31 cellular contexts compared by ENCODE assay signal in the genomic region with DNA sequence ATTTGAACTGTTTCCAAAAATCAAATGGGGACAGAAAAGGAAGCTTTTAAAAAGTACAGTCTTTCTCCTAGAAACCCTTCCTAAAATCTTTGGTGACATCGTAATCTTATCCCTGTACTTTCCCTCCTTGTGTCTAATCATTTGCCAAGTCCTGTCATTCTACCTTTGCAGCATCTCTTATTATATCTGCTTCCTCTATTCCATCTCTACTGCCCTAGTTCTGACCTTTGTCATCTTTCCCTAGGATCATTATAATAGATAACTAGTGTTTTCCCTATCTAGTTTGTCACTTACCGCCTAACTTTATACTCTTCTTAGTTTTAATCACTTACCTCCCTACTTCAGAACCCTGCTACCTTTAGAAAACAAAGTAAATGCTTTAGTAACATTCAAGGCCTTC. TPM values are rescaled to one million over a fixed set of nuclear protein-coding genes. Genes with fewer than 3 reads are reported as not detected.
DNase-seq lines count a peak whose midpoint lies in the region; ATAC-seq, FAIRE-seq and TF ChIP-seq lines count a peak whose summit lies in the region.
"Had no signal": no experiment of that assay in that cellular context is flagged by ENCODE, and none has a peak within 500 bp of the region (broad histone marks: within the 10 kb centered on the region; RNA-seq: fewer than 3 reads in every experiment).

No MANE protein-coding gene starts in this region.

- TF ChIP-seq EP300 in HepG2 (IDR thresholded peaks at IDR 0.05; ENCODE audit: low read depth in 2 of 2, low read length in 2 of 2) (no peak), HepG2 (CRISPR knock-in tag; IDR thresholded peaks at IDR 0.05; ENCODE audit: borderline replicate concordance) (no peak), GM12878 (IDR thresholded peaks at IDR 0.05; ENCODE audit: borderline replicate concordance in 1 of 2, control insufficient read depth in 1 of 2, low read depth in 2 of 2, low read length in 2 of 2) (no peak), SK-N-SH (IDR thresholded peaks at IDR 0.05; ENCODE audit: borderline replicate concordance in 1 of 2, low read depth in 1 of 2, low read length in 1 of 2) (no peak)

- RAD21 ChIA-PET in GM12878 (lab: Charles Lee; ENCODE audit: unreplicated experiment) = no interaction called here

- H3K9me3 ChIP-seq in right lobe of liver (no peaks in the 10 kb centered on the region), HepG2 (ENCODE audit: low read length) (no peaks in the 10 kb centered on the region), GM12878 (replicated peaks; ENCODE audit: control insufficient read depth, insufficient read depth, low read length) (no peaks in the 10 kb centered on the region), mucosa of descending colon (no peaks in the 10 kb centered on the region), testis (no peaks in the 10 kb centered on the region), SK-N-SH (no peaks in the 10 kb centered on the region)
- H3K9me3 ChIP-seq: heart left ventricle, lower lobe of right lung, spleen, tibial nerve had no signal

- H3K9ac ChIP-seq in HepG2 (ENCODE audit: insufficient read depth, low read depth, low read length) (no peak overlapping the region), GM12878 (ENCODE audit: control insufficient read depth, insufficient read depth, low read length) (no peak overlapping the region), SK-N-SH (no peak overlapping the region)

- H4K20me1 ChIP-seq in HepG2 (ENCODE audit: insufficient read depth, low read length) (peaks cover 16% of the 10 kb centered on the region), GM12878 (ENCODE audit: control insufficient read depth, insufficient read depth) (no peaks in the 10 kb centered on the region), SK-N-SH (ENCODE audit: insufficient read depth) (peaks cover 25% of the 10 kb centered on the region)

- no peak for TF ChIP-seq POLR2A in right lobe of liver (IDR thresholded peaks at IDR 0.05)
- no peak for TF ChIP-seq POLR2A in HepG2 (IDR thresholded peaks at IDR 0.05; ENCODE audit: insufficient read depth in 1 of 2, low read depth in 2 of 2, low read length in 2 of 2)
- no peak for TF ChIP-seq POLR2A in GM12878 (IDR thresholded peaks at IDR 0.05; ENCODE audit: low read depth, low read length)
- TF ChIP-seq POLR2A in testis (IDR thresholded peaks at IDR 0.05) = no peak

- WGBS in right lobe of liver (ENCODE audit: insufficient coverage, low coverage, low lambda C conversion rate, missing lambda C conversion rate) = 23% methylated on average over 2 of the region's 2 CpGs
- WGBS in HepG2 (ENCODE audit: low lambda C conversion rate) = 89% methylated on average over 2 of the region's 2 CpGs
- WGBS in GM12878 (ENCODE audit: insufficient coverage, insufficient replicate concordance, low lambda C conversion rate, missing lambda C conversion rate) = 100% methylated on average over 2 of the region's 2 CpGs
- 65 to 79% methylated on average over 2 of the region's 2 CpGs for WGBS in testis, 2 donors
- WGBS in SK-N-SH (ENCODE audit: low lambda C conversion rate) = 88% methylated on average over 2 of the region's 2 CpGs

- CTCF ChIA-PET in HepG2 (lab: Yijun Ruan, JAX; ENCODE audit: low intra/inter-chr PET ratio, low total read pairs) = no interaction called here
- CTCF ChIA-PET in GM12878 (lab: Yijun Ruan, JAX) = no interaction called here
- CTCF ChIA-PET in SK-N-SH (lab: Yijun Ruan, JAX) = no interaction called here

- POLR2A ChIA-PET in HepG2 (lab: Yijun Ruan, JAX) (no interaction called here), GM12878 (lab: Charles Lee) (interaction anchor here (1.2 kb wide), 1 partner anchor 9 kb away, joined by 3 read pairs; no protein-coding TSS in a partner anchor), SK-N-SH (lab: Yijun Ruan, JAX) (no interaction called here)

- H3K27me3 ChIP-seq in right lobe of liver (no peaks in the 10 kb centered on the region), HepG2 (ENCODE audit: control insufficient read depth in 1 of 2, insufficient read depth in 2 of 2, low read length in 2 of 2) (no peaks in the 10 kb centered on the region), GM12878 (replicated peaks in 1 of 2; ENCODE audit: control insufficient read depth in 2 of 2, insufficient read depth in 2 of 2, low read length in 1 of 2) (no peaks in the 10 kb centered on the region), testis (no peaks in the 10 kb centered on the region), SK-N-SH (ENCODE audit: insufficient read depth) (no peaks in the 10 kb centered on the region)
- H3K27me3 ChIP-seq: heart left ventricle, spleen, tibial nerve had no signal

- H3K36me3 ChIP-seq in right lobe of liver = peaks cover 0 to 20% (median 8%) of the 10 kb centered on the region in 4 donors
- peaks cover 2 to 37% of the 10 kb centered on the region in 2 experiments; a peak in 4 of 5 replicates for H3K36me3 ChIP-seq in HepG2 (replicated peaks in 1 of 2; ENCODE audit: control insufficient read depth in 1 of 2, insufficient read depth in 2 of 2, low read length in 2 of 2)
- peaks cover 0 to 5% of the 10 kb centered on the region in 2 experiments; a peak in 1 of 4 replicates for H3K36me3 ChIP-seq in GM12878 (ENCODE audit: control insufficient read depth in 2 of 2, insufficient read depth in 2 of 2, low read length in 1 of 2)
- peaks cover 4% of the 10 kb centered on the region for H3K36me3 ChIP-seq in mucosa of descending colon (ENCODE audit: low read depth)
- H3K36me3 ChIP-seq in testis (ENCODE audit: low read depth, missing control alignments) = no peaks in the 10 kb centered on the region
- peaks cover 8 to 47% of the 10 kb centered on the region in 2 experiments for H3K36me3 ChIP-seq in SK-N-SH (replicated peaks in 1 of 2; ENCODE audit: control insufficient read depth in 1 of 2, insufficient read depth in 2 of 2, low read length in 1 of 2)

- intact Hi-C loops in right lobe of liver (cut with DNase I) = no loop called here
- intact Hi-C loops in HepG2 (cut with micrococcal nuclease; ENCODE audit: unreplicated experiment) = no loop called here
- intact Hi-C loops in GM12878 (cut with micrococcal nuclease; ENCODE audit: unreplicated experiment) = no loop called here
- intact Hi-C loops in mucosa of descending colon (cut with DNase I, micrococcal nuclease) = no loop called here
- intact Hi-C loops in testis (cut with DNase I; ENCODE audit: low total_unique reads) = no loop called here

- H3K4me1 ChIP-seq in right lobe of liver (peaks cover 0 to 14% (median 0%) of the 10 kb centered on the region in 4 donors), HepG2 (ENCODE audit: insufficient read depth, low read length) (peaks cover 15% of the 10 kb centered on the region), GM12878 (ENCODE audit: control insufficient read depth, insufficient read depth, low read length) (no peaks in the 10 kb centered on the region), mucosa of descending colon (ENCODE audit: low read depth) (peaks cover 10% of the 10 kb centered on the region), testis (peaks cover 13% of the 10 kb centered on the region), SK-N-SH (ENCODE audit: control insufficient read depth in 1 of 2, insufficient read depth in 2 of 2, low read depth in 1 of 2, low read length in 1 of 2) (peaks cover 0 to 8% of the 10 kb centered on the region in 2 experiments; a peak in 1 of 4 replicates)

- H3K79me2 ChIP-seq in HepG2 (ENCODE audit: insufficient read depth, low read length) (peaks cover 66% of the 10 kb centered on the region), GM12878 (ENCODE audit: control insufficient read depth, insufficient read depth, low read length) (peaks cover 49% of the 10 kb centered on the region), SK-N-SH (ENCODE audit: insufficient read depth) (peaks cover 93% of the 10 kb centered on the region)

- no peak overlapping the region for H3K4me3 ChIP-seq in right lobe of liver
- no peak overlapping the region for H3K4me3 ChIP-seq in HepG2 (replicated peaks in 1 of 3; ENCODE audit: insufficient read depth in 1 of 3, low read depth in 2 of 3, low read length in 3 of 3)
- H3K4me3 ChIP-seq in GM12878 = no peak overlapping the region
- H3K4me3 ChIP-seq in mucosa of descending colon = no peak overlapping the region
- no peak overlapping the region for H3K4me3 ChIP-seq in testis
- no peak overlapping the region for H3K4me3 ChIP-seq in SK-N-SH (ENCODE audit: low read depth in 2 of 2, low read length in 1 of 2)
- H3K4me3 ChIP-seq: heart left ventricle, lower lobe of right lung, spleen, tibial nerve had no signal

- DNase-seq in right lobe of liver (no peak), HepG2 (ENCODE audit: low spot score) (no peak), GM12878 (ENCODE audit: low read depth, low spot score) (no peak), mucosa of descending colon (no peak), testis (no peak), UCSD-AML1 (lab: John Stamatoyannopoulos, UW; ENCODE audit: unreplicated experiment) (no peak), SK-N-SH (no peak)
- DNase-seq: activated CD4-positive, alpha-beta T cell treated with anti-CD3 and anti-CD28 coated beads for 36 hours; activated gamma-delta T cell; activated T-cell treated with anti-CD3 and anti-CD28 coated beads, Interleukin-2, amount 50 U/mL, for 4 hours; AML-193; central memory CD4-positive, alpha-beta T cell; foreskin melanocyte; HCEC 1CT; heart left ventricle; Kasumi-1; lower lobe of right lung; NCI-H1436; NCI-H2081 treated with DMSO at 0.1 percent for 48 hours; NCI-H345; NCI-H69; right cardiac atrium; spleen; stimulated activated CD4-positive, alpha-beta T cell treated with anti-CD3 and anti-CD28 coated beads, Interleukin-2, amount 100 ng/mL, for 24 hours; stimulated activated CD8-positive, alpha-beta memory T cell treated with anti-CD3 and anti-CD28 coated beads, Interleukin-4, amount 100 ng/mL, for 48 hours had no signal

- peak in 3 of 4 donors; percentile 29 to 70 (median 57) for ATAC-seq in right lobe of liver
- no peak for ATAC-seq in HepG2
- peak; percentile 63 for ATAC-seq in GM12878
- ATAC-seq in mucosa of descending colon = peak; percentile 50
- no peak for ATAC-seq in GM21619 (IDR thresholded peaks at IDR 0.05; ENCODE audit: unreplicated experiment)
- ATAC-seq: activated CD4-positive, alpha-beta T cell treated with anti-CD3 and anti-CD28 coated beads for 36 hours; activated T-cell treated with anti-CD3 and anti-CD28 coated beads, Interleukin-2, amount 50 U/mL, for 4 hours; heart left ventricle; lower lobe of right lung; right cardiac atrium; Right ventricle myocardium inferior; SK-N-SH treated with all-trans-retinoic acid at 6 μM for 48 hours had no signal

- no TSS peak for BruUV-seq in HepG2 (replicated peaks; lab: Mats Ljungman, UMichigan)
- BruUV-seq in GM12878 (replicated peaks; lab: Mats Ljungman, UMichigan) = no TSS peak

- SMC1A ChIA-PET in GM12878 (lab: Charles Lee; ENCODE audit: uncharacterized antibody, unreplicated experiment) = interaction anchor here (1.6 kb wide), 1 partner anchor 80 kb away, joined by 4 read pairs; no protein-coding TSS in a partner anchor

- in situ Hi-C loops in HepG2 (cut with HindIII; ENCODE audit: extremely low pct_ligation_motif_present, low pct_unique_long_range_greater_than_20kb) (no loop called here), GM12878 (cut with MboI) (no loop called here)

- peaks cover 7% of the 10 kb centered on the region for H3F3A ChIP-seq in SK-N-SH (replicated peaks; ENCODE audit: insufficient read depth)

- no peak overlapping the region for H3K27ac ChIP-seq in right lobe of liver
- H3K27ac ChIP-seq in HepG2 (ENCODE audit: extremely low read length, insufficient read depth, low read length) = no peak overlapping the region
- H3K27ac ChIP-seq in GM12878 (ENCODE audit: control insufficient read depth, insufficient read depth) = no peak overlapping the region
- H3K27ac ChIP-seq in testis = peak overlapping the region; percentile 7 to 11
- no peak overlapping the region for H3K27ac ChIP-seq in SK-N-SH (ENCODE audit: low read depth in 2 of 2, low read length in 1 of 2)
- H3K27ac ChIP-seq: heart left ventricle, lower lobe of right lung, spleen, tibial nerve had no signal

- FAIRE-seq in HepG2 (lab: Jason Lieb, UNC) (no peak), GM12878 (lab: Jason Lieb, UNC) (no peak)
- FAIRE-seq: GM12892, keratinocyte had no signal

- TF ChIP-seq RAD21 in HepG2 (CRISPR knock-in tag; IDR thresholded peaks at IDR 0.05) (no peak), GM12878 (IDR thresholded peaks at IDR 0.05; ENCODE audit: insufficient read depth, low read depth, low read length) (no peak), SK-N-SH (IDR thresholded peaks at IDR 0.05; ENCODE audit: low read length) (no peak)

- TF ChIP-seq CTCF in right lobe of liver (IDR thresholded peaks at IDR 0.05) (no peak), HepG2 (CRISPR knock-in tag; IDR thresholded peaks at IDR 0.05) (no peak), GM12878 (IDR thresholded peaks at IDR 0.05 in 2 of 3, conservative IDR thresholded peaks at IDR 0.05 in 1 of 3; ENCODE audit: control insufficient read depth in 2 of 3, extremely low read depth in 1 of 3, insufficient read depth in 1 of 3, low read depth in 3 of 3, low read length in 3 of 3) (no peak), mucosa of descending colon (IDR thresholded peaks at IDR 0.05) (no peak), testis (IDR thresholded peaks at IDR 0.05) (no peak), SK-N-SH (IDR thresholded peaks at IDR 0.05) (no peak)

- H3K4me2 ChIP-seq in HepG2 (ENCODE audit: low read depth, low read length) (no peak overlapping the region), GM12878 (ENCODE audit: control insufficient read depth, insufficient read depth) (no peak overlapping the region), SK-N-SH (no peak overlapping the region)

- no peaks in the 10 kb centered on the region for H3K9me2 ChIP-seq in SK-N-SH

- H2AFZ ChIP-seq in HepG2 (ENCODE audit: low read length) (no peak overlapping the region), GM12878 (ENCODE audit: control insufficient read depth, low read depth, low read length) (no peak overlapping the region), SK-N-SH (ENCODE audit: low read depth) (no peak overlapping the region)

RNA-seq across cellular contexts. Expression of a gene that starts 11.6 kb away (rescaled TPM):
- total RNA-seq in right lobe of liver (10 to 100 TPM; 26.0 to 38.7 (median 34.6) TPM), HepG2 (2016; rRNA removed; fragmentation: Illumina TruSeq; extraction: Trizol) (50.7 and 81.7 TPM in 2 replicates), GM12878 (2014; rRNA removed) (27.6 and 32.3 TPM in 2 replicates), GM12878 (2014; rRNA removed; fragmentation: Illumina TruSeq; extraction: Trizol) (36.8 and 44.6 TPM in 2 replicates), GM12878 (2021) (34.8 and 42.3 TPM in 2 replicates), mucosa of descending colon (10 to 100 TPM; 66.9 to 87.6 (median 84.4) TPM), testis (10 to 100 TPM; 76.6 to 81.7 TPM)
- total RNA-seq in HepG2 (2016; cell fraction: cytosol; rRNA removed; fragmentation: Illumina TruSeq; extraction: Trizol; ENCODE audit: low read depth) = 11.2 and 14.5 TPM in 2 replicates
- total RNA-seq in HepG2 (2016; cell fraction: insoluble cytoplasmic fraction; rRNA removed; fragmentation: Illumina TruSeq; extraction: Trizol) = 48.7 and 82.0 TPM in 2 replicates
- 30.7 and 31.0 TPM in 2 replicates for total RNA-seq in HepG2 (2016; cell fraction: membrane; rRNA removed; fragmentation: Illumina TruSeq; extraction: Trizol)
- total RNA-seq in HepG2 (2016; cell fraction: nucleus; rRNA removed; fragmentation: Illumina TruSeq; extraction: Trizol) = 44.8 and 46.9 TPM in 2 replicates
- polyA plus RNA-seq in HepG2 (2011; rRNA removed) (26.3 and 36.4 TPM in 2 replicates), GM12878 (2011; rRNA removed) (51.7 and 71.6 TPM in 2 replicates), GM12878 (2014; fragmentation: Illumina TruSeq; extraction: Trizol) (39.7 and 43.3 TPM in 2 replicates), GM12878 (2014; fragmentation: Nextera tagmentation; extraction: Ambion mirVana) (10 to 100 TPM; 25.2 to 30.2 TPM), GM12878 (2014; rRNA removed) (27.5 and 28.7 TPM in 2 replicates), GM12878 (2016; fragmentation: Nextera tagmentation; extraction: Ambion mirVana) (10 to 100 TPM; 35.5 to 42.3 TPM), testis (ENCODE audit: insufficient read depth, low read depth, low replicate concordance) (25.0 TPM), SK-N-SH (2012; rRNA removed) (23.4 and 31.3 TPM in 2 replicates)
- polyA plus RNA-seq in HepG2 (2011; cell fraction: cytosol; rRNA removed) = 15.1 and 21.9 TPM in 2 replicates
- 14.4 and 15.6 TPM in 2 replicates for polyA plus RNA-seq in HepG2 (2011; cell fraction: nucleus; rRNA removed)
- 26.8 and 30.6 TPM in 2 replicates for polyA plus RNA-seq in HepG2 (2012)
- 3.1 and 4.0 TPM in 2 replicates for polyA plus RNA-seq in HepG2 (2016; cell fraction: cytosol; fragmentation: Illumina TruSeq; extraction: Trizol; ENCODE audit: low read depth)
- 52.2 and 54.4 TPM in 2 replicates for polyA plus RNA-seq in HepG2 (2016; cell fraction: insoluble cytoplasmic fraction; fragmentation: Illumina TruSeq; extraction: Trizol; ENCODE audit: low read depth)
- polyA plus RNA-seq in HepG2 (2016; cell fraction: membrane; fragmentation: Illumina TruSeq; extraction: Trizol; ENCODE audit: low read depth) = 10.5 and 10.8 TPM in 2 replicates
- polyA plus RNA-seq in HepG2 (2016; cell fraction: nucleus; fragmentation: Illumina TruSeq; extraction: Trizol; ENCODE audit: insufficient read depth, low read depth) = 36.0 and 40.8 TPM in 2 replicates
- 68.4 and 120 TPM in 2 replicates for polyA minus RNA-seq in HepG2 (2011; rRNA and poly(A)+ RNA removed; ENCODE audit: low replicate concordance)
- 30.4 and 31.0 TPM in 2 replicates for polyA minus RNA-seq in HepG2 (2011; cell fraction: cytosol; rRNA and poly(A)+ RNA removed)
- 80.5 and 86.0 TPM in 2 replicates for polyA minus RNA-seq in HepG2 (2011; cell fraction: nucleus; rRNA and poly(A)+ RNA removed)
- total RNA-seq in GM12878 (2013; cell fraction: nucleolus; rRNA removed) = 108 and 116 TPM in 2 replicates
- polyA plus RNA-seq in GM12878 (2011; ENCODE audit: low read depth) = 14.8 TPM
- 16.9 and 17.5 TPM in 2 replicates for polyA plus RNA-seq in GM12878 (2011; cell fraction: cytosol; rRNA removed)
- 29.5 and 36.4 TPM in 2 replicates for polyA plus RNA-seq in GM12878 (2011; cell fraction: nucleus; rRNA removed)
- 20.6 and 26.6 TPM in 2 replicates for polyA plus RNA-seq in GM12878 (2012)
- 39.4 and 50.5 TPM in 2 replicates for polyA minus RNA-seq in GM12878 (2011; rRNA and poly(A)+ RNA removed)
- polyA minus RNA-seq in GM12878 (2011; cell fraction: cytosol; rRNA and poly(A)+ RNA removed) = 15.6 and 20.5 TPM in 2 replicates
- polyA minus RNA-seq in GM12878 (2011; cell fraction: nucleus; rRNA and poly(A)+ RNA removed) = 41.2 and 67.5 TPM in 2 replicates
- polyA plus RNA-seq in SK-N-SH (2012; cell fraction: cytosol; rRNA removed) = 30.5 and 31.8 TPM in 2 replicates
- 13.9 and 34.4 TPM in 2 replicates for polyA plus RNA-seq in SK-N-SH (2012; cell fraction: nucleus; rRNA removed)

Comparison
In these comparisons a context has a peak if more than half of its experiments do, and no peak if none do; other contexts are left out.
1. ATAC-seq: peak in right lobe of liver (3 of 4), GM12878 (single experiment) and mucosa of descending colon (single experiment); none in HepG2 (single experiment) and GM21619 (single experiment).
2. H3K27ac ChIP-seq: peak in testis (2 of 2); none in right lobe of liver (0 of 3), HepG2 (single experiment), GM12878 (single experiment) and SK-N-SH (0 of 2).